In the genomic region with DNA sequence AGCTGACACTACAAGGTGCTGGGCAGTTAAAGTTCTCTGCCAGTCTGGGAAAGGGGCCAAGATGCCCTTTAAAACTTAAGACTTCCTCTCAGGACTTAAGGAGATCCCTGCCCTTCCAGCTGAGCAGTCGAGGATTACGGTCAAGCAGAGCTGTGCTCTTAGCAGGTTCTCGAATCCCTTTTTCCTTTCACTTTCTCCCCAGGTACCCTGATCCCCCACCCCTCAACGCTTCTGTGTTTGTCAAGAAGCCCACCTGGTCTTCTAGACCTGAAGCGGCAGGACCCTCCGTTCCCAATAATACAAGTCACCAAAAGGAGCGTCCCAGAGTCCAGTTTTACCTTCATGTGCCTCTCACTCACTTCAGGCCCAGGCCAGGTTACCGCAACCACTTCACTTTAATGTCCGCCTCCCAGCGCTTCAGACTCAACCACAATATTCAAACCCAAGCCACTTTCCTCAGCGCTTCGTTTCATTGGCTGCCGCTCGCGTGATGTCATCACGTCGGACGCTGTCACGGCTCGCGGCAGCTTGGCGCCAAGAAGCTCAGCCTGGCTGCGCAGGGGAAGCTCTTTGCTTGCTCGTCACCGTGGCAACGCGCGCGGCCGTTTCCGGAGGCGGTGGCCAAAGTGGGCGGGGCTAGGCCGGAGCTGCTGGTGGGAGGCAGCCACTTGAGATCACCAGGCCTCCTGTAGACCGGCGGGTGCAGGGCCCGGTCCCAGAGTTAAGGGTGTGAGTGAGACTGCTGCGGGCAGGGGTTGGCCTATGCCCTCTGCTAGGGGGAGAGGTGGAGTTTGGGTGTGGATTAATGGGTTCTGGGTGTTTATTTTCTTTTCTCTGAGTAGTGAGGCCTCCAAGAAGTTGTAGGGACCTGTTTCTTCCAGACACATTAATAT, we compare ENCODE assay signal across 1 cellular context.
TF ChIP-seq lines count a peak whose summit lies in the region.

KIF18A (minus strand) TSS at position 431 of the 893 bp plus-strand sequence. CDS start 10,209 bp downstream, outside the sequence.
METTL15 (plus strand) TSS at position 663 of the 893 bp plus-strand sequence. CDS start 4,947 bp downstream, outside the sequence.

TF ChIP-seq in HepG2, 621 proteins besides CTCF, POLR2A, EP300 and RAD21 (continued from another document and continues in another):
- TF ChIP-seq ZNF800 (CRISPR knock-in tag; IDR thresholded peaks at IDR 0.05) = no peak
- TF ChIP-seq MTF2 (CRISPR knock-in tag; IDR thresholded peaks at IDR 0.05; ENCODE audit: borderline replicate concordance) = no peak
- no peak for TF ChIP-seq HNF1A (IDR thresholded peaks at IDR 0.05; ENCODE audit: low read depth)
- peak; percentile 44; the same call in 1 of the 2 replicates for TF ChIP-seq HNF1A (CRISPR knock-in tag; IDR thresholded peaks at IDR 0.05; ENCODE audit: borderline replicate concordance)
- TF ChIP-seq ZNF460 (CRISPR knock-in tag; IDR thresholded peaks at IDR 0.05; ENCODE audit: borderline replicate concordance) = no peak
- TF ChIP-seq ZSCAN30 (CRISPR knock-in tag; IDR thresholded peaks at IDR 0.05) = no peak
- TF ChIP-seq ZNF841 (CRISPR knock-in tag; IDR thresholded peaks at IDR 0.05; ENCODE audit: borderline replicate concordance) = no peak
- no peak for TF ChIP-seq ZNF569 (CRISPR knock-in tag; IDR thresholded peaks at IDR 0.05; ENCODE audit: borderline replicate concordance)
- TF ChIP-seq ZNF577 (CRISPR knock-in tag; IDR thresholded peaks at IDR 0.05; ENCODE audit: borderline replicate concordance, low read depth) = no peak
- TF ChIP-seq TARDBP (CRISPR knock-in tag; IDR thresholded peaks at IDR 0.05) = peak; percentile 77; the same call in 1 of the 2 replicates
- peak; percentile 91; the same call in 1 of the 2 replicates for TF ChIP-seq ZNF724P (CRISPR knock-in tag; IDR thresholded peaks at IDR 0.05; ENCODE audit: borderline replicate concordance)
- peak; percentile 10; the same call in 1 of the 2 replicates for TF ChIP-seq BRD4 (CRISPR knock-in tag; IDR thresholded peaks at IDR 0.05)
- no peak for TF ChIP-seq SOX6 (IDR thresholded peaks at IDR 0.05)
- peak; percentile 44 for TF ChIP-seq SOX6 (CRISPR knock-in tag; IDR thresholded peaks at IDR 0.05)
- TF ChIP-seq SIX4 (CRISPR knock-in tag; IDR thresholded peaks at IDR 0.05) = 0 out of 2 replicates have a peak, but pooled peaks have one; percentile 22
- no peak for TF ChIP-seq ZNF180 (CRISPR knock-in tag; IDR thresholded peaks at IDR 0.05; ENCODE audit: borderline replicate concordance, low read depth)
- peak; percentile 54; the same call in 1 of the 2 replicates for TF ChIP-seq FOXC1 (CRISPR knock-in tag; IDR thresholded peaks at IDR 0.05; ENCODE audit: borderline replicate concordance)
- TF ChIP-seq ZBTB21 (CRISPR knock-in tag; IDR thresholded peaks at IDR 0.05) = peak; percentile 91
- TF ChIP-seq, protein P1, sequence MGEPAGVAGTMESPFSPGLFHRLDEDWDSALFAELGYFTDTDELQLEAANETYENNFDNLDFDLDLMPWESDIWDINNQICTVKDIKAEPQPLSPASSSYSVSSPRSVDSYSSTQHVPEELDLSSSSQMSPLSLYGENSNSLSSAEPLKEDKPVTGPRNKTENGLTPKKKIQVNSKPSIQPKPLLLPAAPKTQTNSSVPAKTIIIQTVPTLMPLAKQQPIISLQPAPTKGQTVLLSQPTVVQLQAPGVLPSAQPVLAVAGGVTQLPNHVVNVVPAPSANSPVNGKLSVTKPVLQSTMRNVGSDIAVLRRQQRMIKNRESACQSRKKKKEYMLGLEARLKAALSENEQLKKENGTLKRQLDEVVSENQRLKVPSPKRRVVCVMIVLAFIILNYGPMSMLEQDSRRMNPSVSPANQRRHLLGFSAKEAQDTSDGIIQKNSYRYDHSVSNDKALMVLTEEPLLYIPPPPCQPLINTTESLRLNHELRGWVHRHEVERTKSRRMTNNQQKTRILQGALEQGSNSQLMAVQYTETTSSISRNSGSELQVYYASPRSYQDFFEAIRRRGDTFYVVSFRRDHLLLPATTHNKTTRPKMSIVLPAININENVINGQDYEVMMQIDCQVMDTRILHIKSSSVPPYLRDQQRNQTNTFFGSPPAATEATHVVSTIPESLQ (CRISPR knock-in tag; conservative IDR thresholded peaks at IDR 0.05) = no peak; the same call in 1 of the 2 replicates
- TF ChIP-seq, protein P2, sequence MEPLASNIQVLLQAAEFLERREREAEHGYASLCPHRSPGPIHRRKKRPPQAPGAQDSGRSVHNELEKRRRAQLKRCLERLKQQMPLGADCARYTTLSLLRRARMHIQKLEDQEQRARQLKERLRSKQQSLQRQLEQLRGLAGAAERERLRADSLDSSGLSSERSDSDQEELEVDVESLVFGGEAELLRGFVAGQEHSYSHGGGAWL (CRISPR knock-in tag; IDR thresholded peaks at IDR 0.05) = peak; percentile 62; the same call in 1 of the 2 replicates
- TF ChIP-seq REL (CRISPR knock-in tag; conservative IDR thresholded peaks at IDR 0.05) = no peak
- TF ChIP-seq ZBTB38 (CRISPR knock-in tag; IDR thresholded peaks at IDR 0.05) = no peak; the same call in 1 of the 2 replicates
- peak; percentile 74 for TF ChIP-seq CBX1 (IDR thresholded peaks at IDR 0.05; ENCODE audit: low read depth)
- TF ChIP-seq, protein P3, sequence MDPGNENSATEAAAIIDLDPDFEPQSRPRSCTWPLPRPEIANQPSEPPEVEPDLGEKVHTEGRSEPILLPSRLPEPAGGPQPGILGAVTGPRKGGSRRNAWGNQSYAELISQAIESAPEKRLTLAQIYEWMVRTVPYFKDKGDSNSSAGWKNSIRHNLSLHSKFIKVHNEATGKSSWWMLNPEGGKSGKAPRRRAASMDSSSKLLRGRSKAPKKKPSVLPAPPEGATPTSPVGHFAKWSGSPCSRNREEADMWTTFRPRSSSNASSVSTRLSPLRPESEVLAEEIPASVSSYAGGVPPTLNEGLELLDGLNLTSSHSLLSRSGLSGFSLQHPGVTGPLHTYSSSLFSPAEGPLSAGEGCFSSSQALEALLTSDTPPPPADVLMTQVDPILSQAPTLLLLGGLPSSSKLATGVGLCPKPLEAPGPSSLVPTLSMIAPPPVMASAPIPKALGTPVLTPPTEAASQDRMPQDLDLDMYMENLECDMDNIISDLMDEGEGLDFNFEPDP (CRISPR knock-in tag; conservative IDR thresholded peaks at IDR 0.05) = no peak
- TF ChIP-seq KAT2B (IDR thresholded peaks at IDR 0.05; ENCODE audit: borderline replicate concordance, low read depth, low read length) = no peak
- no peak for TF ChIP-seq ARHGAP35 (CRISPR knock-in tag; IDR thresholded peaks at IDR 0.05; ENCODE audit: borderline replicate concordance)
- TF ChIP-seq ZNF564 (CRISPR knock-in tag; IDR thresholded peaks at IDR 0.05) = 0 out of 2 replicates have a peak, but pooled peaks have one; percentile 46
- TF ChIP-seq ZNF644 (CRISPR knock-in tag; IDR thresholded peaks at IDR 0.05; ENCODE audit: low read depth) = no peak
- TF ChIP-seq ASH2L (IDR thresholded peaks at IDR 0.05; ENCODE audit: insufficient read length, low read depth, low read length) = peak; percentile 93
- no peak for TF ChIP-seq ZFP36 (IDR thresholded peaks at IDR 0.05; ENCODE audit: borderline replicate concordance, low read depth, low read length, partially characterized antibody)
- no peak for TF ChIP-seq TP53 (CRISPR knock-in tag; conservative IDR thresholded peaks at IDR 0.05)
- peak; percentile 68 for TF ChIP-seq SP4 (CRISPR knock-in tag; IDR thresholded peaks at IDR 0.05)
- TF ChIP-seq, protein P4, sequence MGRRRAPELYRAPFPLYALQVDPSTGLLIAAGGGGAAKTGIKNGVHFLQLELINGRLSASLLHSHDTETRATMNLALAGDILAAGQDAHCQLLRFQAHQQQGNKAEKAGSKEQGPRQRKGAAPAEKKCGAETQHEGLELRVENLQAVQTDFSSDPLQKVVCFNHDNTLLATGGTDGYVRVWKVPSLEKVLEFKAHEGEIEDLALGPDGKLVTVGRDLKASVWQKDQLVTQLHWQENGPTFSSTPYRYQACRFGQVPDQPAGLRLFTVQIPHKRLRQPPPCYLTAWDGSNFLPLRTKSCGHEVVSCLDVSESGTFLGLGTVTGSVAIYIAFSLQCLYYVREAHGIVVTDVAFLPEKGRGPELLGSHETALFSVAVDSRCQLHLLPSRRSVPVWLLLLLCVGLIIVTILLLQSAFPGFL (CRISPR knock-in tag; IDR thresholded peaks at IDR 0.05) = no peak
- TF ChIP-seq TIGD3 (CRISPR knock-in tag; IDR thresholded peaks at IDR 0.05; ENCODE audit: borderline replicate concordance) = no peak
- TF ChIP-seq ZNF776 (CRISPR knock-in tag; IDR thresholded peaks at IDR 0.05) = no peak
- no peak for TF ChIP-seq DNMT3B (CRISPR knock-in tag; conservative IDR thresholded peaks at IDR 0.05)
- TF ChIP-seq KDM5B (CRISPR knock-in tag; IDR thresholded peaks at IDR 0.05; ENCODE audit: borderline replicate concordance) = peak; percentile 67; the same call in 1 of the 2 replicates
- TF ChIP-seq, protein P5, sequence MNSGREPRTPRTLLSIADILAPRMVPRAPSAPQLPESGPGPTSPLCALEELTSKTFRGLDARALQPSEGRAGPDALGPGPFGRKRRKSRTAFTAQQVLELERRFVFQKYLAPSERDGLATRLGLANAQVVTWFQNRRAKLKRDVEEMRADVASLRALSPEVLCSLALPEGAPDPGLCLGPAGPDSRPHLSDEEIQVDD (CRISPR knock-in tag; IDR thresholded peaks at IDR 0.05; ENCODE audit: borderline replicate concordance) = no peak
- TF ChIP-seq, protein P6, sequence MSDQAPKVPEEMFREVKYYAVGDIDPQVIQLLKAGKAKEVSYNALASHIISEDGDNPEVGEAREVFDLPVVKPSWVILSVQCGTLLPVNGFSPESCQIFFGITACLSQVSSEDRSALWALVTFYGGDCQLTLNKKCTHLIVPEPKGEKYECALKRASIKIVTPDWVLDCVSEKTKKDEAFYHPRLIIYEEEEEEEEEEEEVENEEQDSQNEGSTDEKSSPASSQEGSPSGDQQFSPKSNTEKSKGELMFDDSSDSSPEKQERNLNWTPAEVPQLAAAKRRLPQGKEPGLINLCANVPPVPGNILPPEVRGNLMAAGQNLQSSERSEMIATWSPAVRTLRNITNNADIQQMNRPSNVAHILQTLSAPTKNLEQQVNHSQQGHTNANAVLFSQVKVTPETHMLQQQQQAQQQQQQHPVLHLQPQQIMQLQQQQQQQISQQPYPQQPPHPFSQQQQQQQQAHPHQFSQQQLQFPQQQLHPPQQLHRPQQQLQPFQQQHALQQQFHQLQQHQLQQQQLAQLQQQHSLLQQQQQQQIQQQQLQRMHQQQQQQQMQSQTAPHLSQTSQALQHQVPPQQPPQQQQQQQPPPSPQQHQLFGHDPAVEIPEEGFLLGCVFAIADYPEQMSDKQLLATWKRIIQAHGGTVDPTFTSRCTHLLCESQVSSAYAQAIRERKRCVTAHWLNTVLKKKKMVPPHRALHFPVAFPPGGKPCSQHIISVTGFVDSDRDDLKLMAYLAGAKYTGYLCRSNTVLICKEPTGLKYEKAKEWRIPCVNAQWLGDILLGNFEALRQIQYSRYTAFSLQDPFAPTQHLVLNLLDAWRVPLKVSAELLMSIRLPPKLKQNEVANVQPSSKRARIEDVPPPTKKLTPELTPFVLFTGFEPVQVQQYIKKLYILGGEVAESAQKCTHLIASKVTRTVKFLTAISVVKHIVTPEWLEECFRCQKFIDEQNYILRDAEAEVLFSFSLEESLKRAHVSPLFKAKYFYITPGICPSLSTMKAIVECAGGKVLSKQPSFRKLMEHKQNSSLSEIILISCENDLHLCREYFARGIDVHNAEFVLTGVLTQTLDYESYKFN (CRISPR knock-in tag; conservative IDR thresholded peaks at IDR 0.05) = peak; percentile 23; the same call in 1 of the 2 replicates
- 0 out of 2 replicates have a peak, but pooled peaks have one; percentile 37 for TF ChIP-seq ZNF772 (CRISPR knock-in tag; IDR thresholded peaks at IDR 0.05)
